Comparison of ENCODE assay signal across 22 cellular contexts in genomic region chr9:76426807-76427419, GRCh38.
"Had no signal": no experiment of that assay in that cellular context is flagged by ENCODE, and none has a peak within 500 bp of the region (broad histone marks: within the 10 kb centered on the region; RNA-seq: fewer than 3 reads in every experiment).

No MANE protein-coding gene starts in this region.

- H3K27me3 Mint-ChIP-seq: effector memory CD8-positive, alpha-beta T cell; naive thymus-derived CD8-positive, alpha-beta T cell; type B pancreatic cell had no signal

- H3K9me3 ChIP-seq: lower lobe of right lung, psoas muscle, spleen, testis, tibial artery had no signal

- H3K4me1 Mint-ChIP-seq: nephron progenitor cell had no signal

- FAIRE-seq: endometrium, frontal cortex, keratinocyte had no signal

- H3K27ac Mint-ChIP-seq: effector memory CD8-positive, alpha-beta T cell; naive thymus-derived CD8-positive, alpha-beta T cell; nephron progenitor cell; type B pancreatic cell had no signal

- H3K36me3 Mint-ChIP-seq: naive thymus-derived CD8-positive, alpha-beta T cell had no signal

- H3K27me3 ChIP-seq: spleen, testis, tibial artery had no signal

- DNase-seq: cortex of kidney; effector memory CD8-positive, alpha-beta T cell; erythroblast; head of caudate nucleus; left ventricle myocardium superior; lower lobe of right lung; naive thymus-derived CD8-positive, alpha-beta T cell; nephron progenitor cell; nucleus accumbens; posterior cingulate gyrus; psoas muscle; right cardiac atrium; spleen; stimulated activated naive CD4-positive, alpha-beta T cell; substantia nigra; testis; tibial artery had no signal

- H3K36me3 ChIP-seq: lower lobe of right lung, spleen, tibial artery had no signal

- H3K4me1 ChIP-seq: lower lobe of right lung, psoas muscle, spleen, testis, tibial artery had no signal

- H3K9me3 Mint-ChIP-seq: effector memory CD8-positive, alpha-beta T cell; naive thymus-derived CD8-positive, alpha-beta T cell; nephron progenitor cell; type B pancreatic cell had no signal

- H3K27ac ChIP-seq: lower lobe of right lung, psoas muscle, skin epidermis, spleen, testis, tibial artery had no signal

- H3K4me3 Mint-ChIP-seq: effector memory CD8-positive, alpha-beta T cell; naive thymus-derived CD8-positive, alpha-beta T cell; nephron progenitor cell; type B pancreatic cell had no signal

- ATAC-seq: effector memory CD8-positive, alpha-beta T cell; left ventricle myocardium superior; lower lobe of right lung; naive thymus-derived CD8-positive, alpha-beta T cell; psoas muscle; right cardiac atrium had no signal

- H3K4me3 ChIP-seq: lower lobe of right lung, psoas muscle, skin epidermis, spleen, testis, tibial artery had no signal
